1 cellular context compared by ENCODE assay signal in the genomic region with DNA sequence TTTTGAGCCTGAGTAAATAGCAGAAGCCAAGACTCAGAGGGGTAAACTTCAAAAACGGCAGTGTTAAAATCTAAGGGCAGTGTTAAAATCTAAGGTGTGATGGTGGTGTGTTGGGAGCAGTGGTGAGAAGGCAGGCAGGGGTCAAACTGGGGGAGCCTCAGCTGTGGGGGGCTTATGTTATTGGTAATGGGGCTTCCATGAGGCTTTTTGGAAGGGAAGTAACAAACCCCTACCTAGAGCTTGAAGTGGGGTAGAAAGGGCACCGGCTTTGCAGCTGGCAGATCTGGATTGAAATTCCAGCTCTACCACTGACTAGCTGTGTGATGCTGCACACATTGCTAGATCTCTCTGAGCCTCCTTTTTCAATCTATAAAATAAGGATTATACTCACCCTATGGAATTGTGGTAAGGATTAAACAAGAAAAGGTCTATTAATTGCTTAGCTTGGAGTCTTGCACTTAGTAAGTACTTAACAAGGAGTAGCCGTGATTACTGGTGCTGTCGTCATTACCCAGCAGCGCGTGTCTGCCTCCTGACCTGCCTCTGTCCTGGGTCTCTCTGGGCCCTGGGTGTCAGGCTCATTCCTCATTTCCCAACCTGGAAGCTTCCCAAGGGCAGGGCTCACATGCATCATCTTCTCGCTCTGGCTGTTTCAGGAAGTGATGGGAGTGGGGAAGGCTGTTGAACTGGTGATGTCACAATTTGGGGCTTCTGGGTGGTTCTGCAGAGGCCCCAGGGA.
TF ChIP-seq lines count a peak whose summit lies in the region.

No MANE protein-coding gene starts in this region.

TF ChIP-seq in HepG2, 621 proteins besides CTCF, POLR2A, EP300 and RAD21:
- no peak for TF ChIP-seq SSRP1 (CRISPR knock-in tag; IDR thresholded peaks at IDR 0.05)
- no peak for TF ChIP-seq NCOA5 (CRISPR knock-in tag; IDR thresholded peaks at IDR 0.05)
- no peak for TF ChIP-seq HMG20B (CRISPR knock-in tag; conservative IDR thresholded peaks at IDR 0.05)
TF ChIP-seq in HepG2: peak in this region for 0.
